ENCODE assay signal across 8 cellular contexts in genomic region chr1:32992489-32993214, GRCh38. TPM values are rescaled to one million over a fixed set of nuclear protein-coding genes. Genes with fewer than 3 reads are reported as not detected.
A peak's percentile ranks its signal among the peaks of the same experiment; 100 is the strongest.
DNase-seq lines count a peak whose midpoint lies in the region; ATAC-seq and TF ChIP-seq lines count a peak whose summit lies in the region.

No MANE protein-coding gene starts in this region.

- CTCF ChIA-PET in T-cell (lab: Charles Lee): no interaction called here

- no peaks in the 10 kb centered on the region for H3K9me3 Mint-ChIP-seq in T-cell

- peaks cover 40 to 97% of the 10 kb centered on the region in 2 donors for H3K4me1 ChIP-seq in left lung

- no peak overlapping the region for H3K4me3 ChIP-seq in left lung

- H3K27me3 Mint-ChIP-seq in T-cell: no peaks in the 10 kb centered on the region

- intact Hi-C loops in left lung (cut with DNase I): no loop called here

- H3K27ac ChIP-seq in caudate nucleus (ENCODE audit: low read depth, low read length) (peak overlapping the region; percentile 11), left lung (peak overlapping the region; percentile 84 to 96)

- no peaks in the 10 kb centered on the region for H3K36me3 ChIP-seq in left lung

- no peak for TF ChIP-seq CTCF in left lung (IDR thresholded peaks at IDR 0.05)

- peaks cover 18 to 46% (median 26%) of the 10 kb centered on the region in 3 donors for H3K4me1 Mint-ChIP-seq in T-cell

- peak; percentile 88 for ATAC-seq in GM21528 (IDR thresholded peaks at IDR 0.05; ENCODE audit: low FRiP score, unreplicated experiment)
- peak; percentile 42 to 91 (median 50) for ATAC-seq in T-cell (replicated peaks in 1 of 4)
- peak; percentile 93 for ATAC-seq in left lung

- in situ Hi-C loops in G401 (cut with HindIII; ENCODE audit: low sequenced_read_pairs): no loop called here

- peak overlapping the region; percentile 29 to 85 for H3K27ac Mint-ChIP-seq in T-cell

- no peaks in the 10 kb centered on the region for H3K27me3 ChIP-seq in left lung

- no peaks in the 10 kb centered on the region for H3K36me3 Mint-ChIP-seq in T-cell

- peak; percentile 35 for DNase-seq in G401 (ENCODE audit: low spot score)
- peak; percentile 87 for DNase-seq in HS-27A (ENCODE audit: low read depth)
- peak in 30 of 34 experiments; percentile 9 to 61 (median 26) for DNase-seq in T-cell
- DNase-seq in caudate nucleus (lab: John Stamatoyannopoulos, UW): peak in 13 of 61 donors; percentile 7 to 43 (median 21)
- DNase-seq in left lung: peak; percentile 93 to 95
- DNase-seq in stimulated activated CD8-positive, alpha-beta memory T cell treated with anti-CD3 and anti-CD28 coated beads, Interleukin-7, amount 100 ng/mL, for 24 hours (ENCODE audit: low read depth): peak; percentile 20
- DNase-seq in NCI-H774 (lab: John Stamatoyannopoulos, UW): no peak

- POLR2A ChIA-PET in T-cell (lab: Charles Lee): no interaction called here

- peak overlapping the region in 1 of 3 donors; percentile 9 for H3K4me3 Mint-ChIP-seq in T-cell

- H3K9me3 ChIP-seq in left lung: no peaks in the 10 kb centered on the region

RNA-seq across cellular contexts. Expression of gene RNF19B, which starts 28.0 kb away (rescaled TPM):
- total RNA-seq in G401 (2014; rRNA removed; shearing (Covaris generic)): 13.2 and 19.0 TPM in 2 replicates
- total RNA-seq in T-cell (10 to 100 TPM; 28.7 to 44.8 (median 30.3) TPM), left lung (10 to 100 TPM; 37.8 to 46.0 TPM)

RNA-seq across cellular contexts. Expression of gene AK2, which starts 44.0 kb away (rescaled TPM):
- 244 and 260 TPM in 2 replicates for total RNA-seq in G401 (2014; rRNA removed; shearing (Covaris generic))
- total RNA-seq in T-cell (10 to 100 TPM; 57.2 to 92.9 (median 81.9) TPM), left lung (100 to 1,000 TPM; 119 to 123 TPM)
